22 cellular contexts compared by ENCODE assay signal in the genomic region with DNA sequence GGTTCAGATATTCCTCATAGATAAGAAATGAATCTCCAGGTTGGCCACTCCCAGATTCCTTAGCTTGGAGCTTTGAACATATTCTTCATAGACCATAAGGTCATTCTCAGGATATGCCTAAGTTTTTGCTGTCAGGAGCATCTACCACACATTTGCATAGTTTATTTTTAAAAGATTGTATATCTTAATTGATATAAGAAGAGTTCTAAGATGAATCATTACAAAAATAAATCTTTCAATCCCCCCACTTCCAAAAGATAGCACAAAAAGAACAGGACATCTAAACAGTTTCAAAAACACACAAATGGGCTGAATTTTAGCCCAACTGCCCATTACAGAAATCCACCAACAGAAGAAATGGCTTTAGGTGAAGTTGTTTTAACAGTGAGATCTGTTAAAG.
DNase-seq lines count a peak whose midpoint lies in the region; ATAC-seq, FAIRE-seq and TF ChIP-seq lines count a peak whose summit lies in the region.
"Had no signal": no experiment of that assay in that cellular context is flagged by ENCODE, and none has a peak within 500 bp of the region (broad histone marks: within the 10 kb centered on the region; RNA-seq: fewer than 3 reads in every experiment).

No MANE protein-coding gene starts in this region.

- H3K4me1 Mint-ChIP-seq in HFFc6 (ENCODE audit: low read depth) (peaks cover 49% of the 10 kb centered on the region), astrocyte (ENCODE audit: low read depth, unreplicated experiment) (peaks cover 2% of the 10 kb centered on the region)
- H3K4me1 Mint-ChIP-seq: IgD-negative memory B cell had no signal

- ATAC-seq in GM21447 (IDR thresholded peaks at IDR 0.05; ENCODE audit: unreplicated experiment): no peak
- no peak for ATAC-seq in GM18520 (IDR thresholded peaks at IDR 0.05; ENCODE audit: unreplicated experiment)
- ATAC-seq: A549 had no signal

- peak; percentile 67 for DNase-seq in EH (ENCODE audit: low read depth)
- DNase-seq in HFFc6: peak; percentile 32
- DNase-seq in astrocyte (ENCODE audit: low read depth): peak; percentile 29
- DNase-seq in trophoblast cell: peak; percentile 27 to 62
- no peak for DNase-seq in NOMO-1 treated with DMSO at 0.1 percent for 48 hours (lab: John Stamatoyannopoulos, UW; ENCODE audit: unreplicated experiment)
- DNase-seq in activated T-cell treated with anti-CD3 and anti-CD28 coated beads, Interleukin-2, amount 50 U/mL, for 1 hour: no peak
- DNase-seq: AML-193; CD4-positive, alpha-beta T cell; DMS153; DMS79; H9; KBM-7 had no signal

- H3K4me1 ChIP-seq in astrocyte (ENCODE audit: insufficient read depth, low read length) (no peaks in the 10 kb centered on the region), trophoblast cell (ENCODE audit: control insufficient read depth in 1 of 2, insufficient read depth in 2 of 2, low read length in 2 of 2) (peaks cover 27 to 38% of the 10 kb centered on the region in 2 experiments)
- H3K4me1 ChIP-seq: A549 had no signal

- H4K8ac ChIP-seq in trophoblast cell (ENCODE audit: low read depth, low read length): no peak overlapping the region

- no peaks in the 10 kb centered on the region for H3K79me2 ChIP-seq in astrocyte (ENCODE audit: insufficient read depth, low read length)
- no peaks in the 10 kb centered on the region for H3K79me2 ChIP-seq in trophoblast cell (ENCODE audit: control insufficient read depth, insufficient read depth, low read length, poor library complexity)

- no peak overlapping the region for H3K4ac ChIP-seq in trophoblast cell (ENCODE audit: low read depth, low read length)

- no peaks in the 10 kb centered on the region for H3K27me3 ChIP-seq in astrocyte (ENCODE audit: insufficient read depth, low read length)
- no peaks in the 10 kb centered on the region for H3K27me3 ChIP-seq in trophoblast cell (ENCODE audit: insufficient read depth, low read length)

- H3K27ac Mint-ChIP-seq in HFFc6 (peak overlapping the region; percentile 9; the same call in 1 of the 2 replicates), astrocyte (ENCODE audit: unreplicated experiment) (no peak overlapping the region)
- H3K27ac Mint-ChIP-seq: CD4-positive, alpha-beta T cell; H9; IgD-negative memory B cell had no signal

- H2BK5ac ChIP-seq in trophoblast cell (ENCODE audit: low read depth, low read length, poor library complexity): no peak overlapping the region

- H2AFZ ChIP-seq in astrocyte (ENCODE audit: low read depth, low read length) (no peak overlapping the region), trophoblast cell (ENCODE audit: insufficient read depth, low read length, poor library complexity) (no peak overlapping the region)

- H3K36me3 Mint-ChIP-seq in HFFc6 (ENCODE audit: low read depth) (no peaks in the 10 kb centered on the region), astrocyte (ENCODE audit: low read depth, unreplicated experiment) (no peaks in the 10 kb centered on the region)
- H3K36me3 Mint-ChIP-seq: IgD-negative memory B cell had no signal

- H3K27me3 Mint-ChIP-seq in HFFc6 (ENCODE audit: insufficient read depth): peaks cover 3% of the 10 kb centered on the region
- peaks cover 11% of the 10 kb centered on the region for H3K27me3 Mint-ChIP-seq in astrocyte (ENCODE audit: low read depth, unreplicated experiment)
- H3K27me3 Mint-ChIP-seq: CD4-positive, alpha-beta T cell; IgD-negative memory B cell had no signal

- H3K9me3 ChIP-seq in astrocyte (ENCODE audit: insufficient read depth, low read depth, low read length) (no peaks in the 10 kb centered on the region), trophoblast cell (ENCODE audit: insufficient read depth, low read depth, low read length) (no peaks in the 10 kb centered on the region)
- H3K9me3 ChIP-seq: A549 had no signal

- TF ChIP-seq CTCF in HFFc6 (IDR thresholded peaks at IDR 0.05): no peak
- no peak for TF ChIP-seq CTCF in astrocyte (IDR thresholded peaks at IDR 0.05; ENCODE audit: insufficient read depth, low read depth, low read length)

- H3K36me3 ChIP-seq in astrocyte (ENCODE audit: insufficient read depth, low read length): no peaks in the 10 kb centered on the region
- H3K36me3 ChIP-seq in trophoblast cell (ENCODE audit: control insufficient read depth in 1 of 2, insufficient read depth in 2 of 2, low read length in 2 of 2): no peaks in the 10 kb centered on the region

- H3K9ac ChIP-seq in astrocyte (ENCODE audit: low read length) (no peak overlapping the region), trophoblast cell (ENCODE audit: low read length) (no peak overlapping the region)

- no peak for FAIRE-seq in astrocyte (lab: Jason Lieb, UNC)
- FAIRE-seq: A549, G401.6, GM12891, H1, HTR-8/SVneo had no signal

- no peaks in the 10 kb centered on the region for H4K20me1 ChIP-seq in astrocyte (ENCODE audit: insufficient read depth, low read length)

- no peak overlapping the region for H2BK120ac ChIP-seq in trophoblast cell (ENCODE audit: insufficient read depth, low read length, poor library complexity)

- H2AK5ac ChIP-seq in trophoblast cell (ENCODE audit: low read length): no peak overlapping the region

- H3K4me3 Mint-ChIP-seq in HFFc6: peak overlapping the region; percentile 8
- H3K4me3 Mint-ChIP-seq in astrocyte (ENCODE audit: unreplicated experiment): no peak overlapping the region
- H3K4me3 Mint-ChIP-seq: CD4-positive, alpha-beta T cell; H9; IgD-negative memory B cell had no signal

- H3K79me1 ChIP-seq in trophoblast cell (ENCODE audit: low read length): peaks cover 20% of the 10 kb centered on the region

- H3K4me3 ChIP-seq in astrocyte (ENCODE audit: insufficient read depth, low read depth, low read length): no peak overlapping the region
- H3K4me3 ChIP-seq in trophoblast cell (ENCODE audit: low read depth, low read length): no peak overlapping the region
- H3K4me3 ChIP-seq: A549 had no signal

- H3K9me3 Mint-ChIP-seq in HFFc6: no peaks in the 10 kb centered on the region
- peaks cover 2% of the 10 kb centered on the region for H3K9me3 Mint-ChIP-seq in astrocyte (ENCODE audit: unreplicated experiment)
- H3K9me3 Mint-ChIP-seq: CD4-positive, alpha-beta T cell; H9; IgD-negative memory B cell had no signal

- no peak overlapping the region for H2BK12ac ChIP-seq in trophoblast cell (ENCODE audit: low read length)

- no peak overlapping the region for H4K91ac ChIP-seq in trophoblast cell (ENCODE audit: low read depth, low read length)

- no peak overlapping the region for H3K23ac ChIP-seq in trophoblast cell (ENCODE audit: low read length)

- H3K4me2 ChIP-seq in astrocyte (ENCODE audit: low read length) (no peak overlapping the region), trophoblast cell (ENCODE audit: low read length) (no peak overlapping the region)
- H3K4me2 ChIP-seq: A549 had no signal

- H4K12ac ChIP-seq in trophoblast cell (ENCODE audit: low read depth, low read length): no peak overlapping the region

- H3K14ac ChIP-seq in trophoblast cell (ENCODE audit: low read length): no peak overlapping the region

- H3K27ac ChIP-seq in astrocyte (ENCODE audit: low read depth, low read length) (no peak overlapping the region), trophoblast cell (ENCODE audit: low read depth, low read length) (peak overlapping the region; percentile 6)
- H3K27ac ChIP-seq: 22Rv1, A549, C4-2B had no signal

- no peak overlapping the region for H3K18ac ChIP-seq in trophoblast cell (ENCODE audit: low read length)

Comparison
In these comparisons a context has a peak if more than half of its experiments do, and no peak if none do; other contexts are left out.
1. DNase-seq: peak in EH (single experiment), HFFc6 (single experiment), astrocyte (single experiment) and trophoblast cell (2 of 2); none in NOMO-1 treated with DMSO at 0.1 percent for 48 hours (single experiment) and activated T-cell treated with anti-CD3 and anti-CD28 coated beads, Interleukin-2, amount 50 U/mL, for 1 hour (single experiment).